Comparison of ENCODE assay signal across 10 cellular contexts in the genomic region with DNA sequence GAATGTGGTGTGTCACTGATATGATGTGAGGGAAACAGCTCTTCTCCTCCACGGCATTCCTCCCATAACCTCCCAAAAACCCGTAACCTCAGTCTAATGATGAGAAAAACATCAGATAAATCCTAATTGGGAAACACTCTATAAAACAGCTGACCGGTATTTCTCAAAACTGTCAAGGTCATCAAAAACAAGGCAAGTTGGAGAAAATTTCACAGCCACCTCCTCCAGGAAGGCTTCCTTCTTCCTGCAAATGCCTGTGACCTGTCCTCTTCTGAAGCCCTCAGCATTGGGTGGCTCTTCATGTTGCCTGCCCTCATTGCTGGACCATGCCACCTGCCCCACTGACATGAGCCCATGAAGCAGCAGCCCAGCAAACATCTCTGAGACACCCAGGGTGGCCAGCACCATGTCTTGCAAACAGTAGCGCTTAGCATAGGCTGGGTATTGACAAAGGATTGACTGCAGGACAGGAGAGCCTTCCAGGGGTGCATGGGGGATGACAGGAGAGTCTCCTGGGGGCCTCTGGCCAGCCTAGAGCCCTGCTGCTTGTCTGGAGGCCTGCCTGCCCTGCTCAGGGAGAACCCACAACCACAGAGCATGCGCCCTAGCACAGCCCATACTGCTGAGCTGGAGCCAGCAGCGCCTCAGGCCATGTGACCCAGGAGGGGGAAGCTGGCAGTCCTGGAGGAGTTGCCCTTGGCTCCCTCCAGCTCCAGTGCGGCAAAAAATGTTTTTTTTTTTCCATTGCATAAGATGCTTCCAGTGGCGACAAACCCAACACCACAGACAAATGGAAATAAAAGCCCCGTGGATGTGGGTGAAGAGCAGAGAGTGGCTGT. TPM values are rescaled to one million over a fixed set of nuclear protein-coding genes. Genes with fewer than 3 reads are reported as not detected.
DNase-seq lines count a peak whose midpoint lies in the region; ATAC-seq and TF ChIP-seq lines count a peak whose summit lies in the region.
"Had no signal": no experiment of that assay in that cellular context is flagged by ENCODE, and none has a peak within 500 bp of the region (broad histone marks: within the 10 kb centered on the region; RNA-seq: fewer than 3 reads in every experiment).

No MANE protein-coding gene starts in this region.

- H3K27ac ChIP-seq in lung (ENCODE audit: low read depth in 1 of 2, low read length in 1 of 2) (no peak overlapping the region), upper lobe of right lung (no peak overlapping the region)
- H3K27ac ChIP-seq: KMS-11 had no signal

- no peak for TF ChIP-seq CTCF in brain (conservative IDR thresholded peaks at IDR 0.05)
- no peak for TF ChIP-seq CTCF in lung (IDR thresholded peaks at IDR 0.05; ENCODE audit: control extremely low read depth, extremely low read depth)
- TF ChIP-seq CTCF in upper lobe of right lung (IDR thresholded peaks at IDR 0.05) = no peak
- TF ChIP-seq CTCF in GM10248 (IDR thresholded peaks at IDR 0.05; ENCODE audit: control extremely low read depth, extremely low read depth, low read depth, missing control alignments) = no peak

- peak overlapping the region in 4 of 5 experiments; percentile 62 to 81 (median 74) for H3K27ac Mint-ChIP-seq in brain

- peaks cover 4 to 10% (median 6%) of the 10 kb centered on the region in 5 experiments for H3K9me3 Mint-ChIP-seq in brain

- H3K4me1 ChIP-seq in lung (ENCODE audit: control insufficient read depth in 2 of 2, insufficient read depth in 2 of 2, low read length in 2 of 2) = peaks cover 0 to 9% of the 10 kb centered on the region in 2 donors
- peaks cover 29% of the 10 kb centered on the region for H3K4me1 ChIP-seq in upper lobe of right lung

- peak; percentile 22 for DNase-seq in activated effector memory CD4-positive, alpha-beta T cell treated with anti-CD3 and anti-CD28 coated beads, Interleukin-2, amount 50 U/mL, for 16 hours
- no peak for DNase-seq in activated effector memory CD4-positive, alpha-beta T cell treated with Interleukin-2 at 50 U/mL for 16 hours
- no peak for DNase-seq in lung (ENCODE audit: low spot score)
- peak; percentile 66 for DNase-seq in upper lobe of right lung
- no peak for DNase-seq in GM10248 (ENCODE audit: extremely low spot score)
- no peak for DNase-seq in NCI-H1436 treated with DMSO at 0.1 percent for 48 hours (lab: John Stamatoyannopoulos, UW)
- DNase-seq: kidney had no signal

- H3K4me3 ChIP-seq in lung (no peak overlapping the region), upper lobe of right lung (no peak overlapping the region)

- peaks cover 31% of the 10 kb centered on the region for H3K36me3 Mint-ChIP-seq in brain

- intact Hi-C loops in upper lobe of right lung (cut with DNase I) = no loop called here

- WGBS in lung, 2 donors = 66 to 74% methylated on average over 9 of the region's 9 CpGs

- CTCF ChIA-PET in GM10248 (lab: Yijun Ruan, JAX) = interaction anchor here (0.8 to 1.3 kb wide), 4 partner anchors 10 to 114 kb away, joined by 3 to 4 read pairs (median 3); no protein-coding TSS in a partner anchor

- POLR2A ChIA-PET in GM10248 (lab: Yijun Ruan, JAX) = no interaction called here

- H3K4me1 Mint-ChIP-seq in brain = peaks cover 46% of the 10 kb centered on the region

- H3K9me3 ChIP-seq in lung (ENCODE audit: control insufficient read depth in 2 of 2, insufficient read depth in 1 of 2, low read length in 1 of 2) (peaks cover 0 to 2% of the 10 kb centered on the region in 2 donors), upper lobe of right lung (no peaks in the 10 kb centered on the region)

- ATAC-seq in lung (ENCODE audit: insufficient read depth, low FRiP score) (peak; percentile 47), upper lobe of right lung (peak; percentile 76), HG02885 (IDR thresholded peaks at IDR 0.05; ENCODE audit: poor library complexity, unreplicated experiment) (no peak)

- H3K27me3 ChIP-seq in lung (ENCODE audit: control insufficient read depth, insufficient read depth) (no peaks in the 10 kb centered on the region), upper lobe of right lung (no peaks in the 10 kb centered on the region)

- H3K36me3 ChIP-seq in lung (ENCODE audit: control insufficient read depth in 2 of 2, insufficient read depth in 2 of 2, low read length in 2 of 2) (peaks cover 0 to 3% of the 10 kb centered on the region in 2 donors), upper lobe of right lung (no peaks in the 10 kb centered on the region)

- no peak overlapping the region for H3K4me3 Mint-ChIP-seq in brain

- H3K27me3 Mint-ChIP-seq in brain = no peaks in the 10 kb centered on the region

RNA-seq across cellular contexts. Expression of gene XXYLT1, which starts 49.7 kb away (rescaled TPM):
- polyA plus RNA-seq in brain (ENCODE audit: insufficient read depth, low read depth, low replicate concordance) (18.2 TPM), lung (1 to 10 TPM; 4.7 to 9.2 TPM)
- total RNA-seq in lung (10 to 100 TPM; 13.7 to 15.4 TPM), upper lobe of right lung (9.8 TPM)

Comparison
In these comparisons a context has a peak if more than half of its experiments do, and no peak if none do; other contexts are left out.
1. DNase-seq: peak in activated effector memory CD4-positive, alpha-beta T cell treated with anti-CD3 and anti-CD28 coated beads, Interleukin-2, amount 50 U/mL, for 16 hours (single experiment) and upper lobe of right lung (single experiment); none in activated effector memory CD4-positive, alpha-beta T cell treated with Interleukin-2 at 50 U/mL for 16 hours (single experiment), lung (single experiment), GM10248 (single experiment) and NCI-H1436 treated with DMSO at 0.1 percent for 48 hours (single experiment).